28 cellular contexts compared by ENCODE assay signal in the genomic region with DNA sequence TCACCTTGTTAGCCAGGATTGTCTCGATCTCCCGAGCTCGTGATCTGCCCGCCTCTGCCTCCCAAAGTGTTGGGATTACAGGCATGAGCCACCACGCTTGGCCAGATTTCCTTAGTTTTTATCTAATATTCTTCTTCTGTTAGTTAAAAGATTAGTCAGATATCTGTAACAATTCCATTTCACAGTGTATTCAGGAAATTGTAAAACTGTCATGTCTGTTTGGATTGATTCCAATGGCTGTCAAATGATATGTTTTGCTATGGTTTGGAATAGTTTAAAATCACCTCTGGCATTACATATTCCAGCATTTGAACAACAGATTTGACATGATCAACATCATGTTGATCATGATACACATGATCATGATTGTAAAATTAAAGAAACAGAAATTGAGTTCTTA.
"Had no signal": no experiment of that assay in that cellular context is flagged by ENCODE, and none has a peak within 500 bp of the region (broad histone marks: within the 10 kb centered on the region; RNA-seq: fewer than 3 reads in every experiment).

No MANE protein-coding gene starts in this region.

- H3K4me1 ChIP-seq: gastrocnemius medialis, left lung, neural progenitor cell, prostate gland, right atrium auricular region, thyroid gland had no signal

- H3K27ac Mint-ChIP-seq: mesothelial cell of epicardium; naive B cell; natural killer cell treated with Interleukin-12 subunit alpha and Interleukin-12 subunit beta and Interleukin-15 and Interleukin-18, amount 100 ng/mL, for 72 hours; neural progenitor cell; stimulated activated naive CD8-positive, alpha-beta T cell treated with anti-CD3 and anti-CD28 coated beads, Interleukin-15, amount 100 ng/mL, for 72 hours had no signal

- DNase-seq: dorsolateral prefrontal cortex; effector CD4-positive, alpha-beta T cell; foreskin fibroblast; gastrocnemius medialis; head of caudate nucleus; kidney; left cardiac atrium; left lung; mesenchymal stem cell; mucosa of descending colon; naive B cell; stimulated activated CD4-positive, alpha-beta T cell treated with anti-CD3 and anti-CD28 coated beads, Interleukin-12 subunit alpha, Interleukin-12 subunit beta, amount 100 ng/mL, for 4 hours; stimulated activated CD4-positive, alpha-beta T cell treated with anti-CD3 and anti-CD28 coated beads, Interleukin-1b, Interleukin-23, amount 100 ng/mL, for 48 hours; stimulated activated CD4-positive, alpha-beta T cell treated with anti-CD3 and anti-CD28 coated beads, Interleukin-4, amount 100 ng/mL, for 1 hour; stimulated activated CD8-positive, alpha-beta memory T cell treated with anti-CD3 and anti-CD28 coated beads, Interleukin-4, amount 100 ng/mL, for 48 hours; stimulated activated naive CD4-positive, alpha-beta T cell; stimulated activated naive CD8-positive, alpha-beta T cell treated with anti-CD3 and anti-CD28 coated beads, Interleukin-15, amount 100 ng/mL, for 72 hours; thyroid gland; trophoblast cell had no signal

- H3K4me2 ChIP-seq: neural progenitor cell, smooth muscle cell had no signal

- FAIRE-seq: colon, kidney had no signal

- H3K9me3 Mint-ChIP-seq: mesothelial cell of epicardium; natural killer cell treated with Interleukin-12 subunit alpha and Interleukin-12 subunit beta and Interleukin-15 and Interleukin-18, amount 100 ng/mL, for 72 hours; neural progenitor cell; stimulated activated naive CD8-positive, alpha-beta T cell treated with anti-CD3 and anti-CD28 coated beads, Interleukin-15, amount 100 ng/mL, for 72 hours had no signal

- H3K4me3 ChIP-seq: dorsolateral prefrontal cortex, gastrocnemius medialis, left lung, mucosa of descending colon, neural progenitor cell, prostate gland, right atrium auricular region, smooth muscle cell, thyroid gland had no signal

- H3K36me3 Mint-ChIP-seq: mesothelial cell of epicardium; naive B cell; natural killer cell treated with Interleukin-12 subunit alpha and Interleukin-12 subunit beta and Interleukin-15 and Interleukin-18, amount 100 ng/mL, for 72 hours; neural progenitor cell had no signal

- H3K4me1 Mint-ChIP-seq: mesothelial cell of epicardium; naive B cell; neural progenitor cell; stimulated activated naive CD8-positive, alpha-beta T cell treated with anti-CD3 and anti-CD28 coated beads, Interleukin-15, amount 100 ng/mL, for 72 hours had no signal

- H3K27ac ChIP-seq: dorsolateral prefrontal cortex, epithelial cell of prostate, gastrocnemius medialis, left lung, neural progenitor cell, prostate gland, right atrium auricular region, thyroid gland had no signal

- H3K36me3 ChIP-seq: gastrocnemius medialis, left lung, neural progenitor cell, prostate gland, right atrium auricular region, thyroid gland had no signal

- H2AFZ ChIP-seq: neural progenitor cell had no signal

- ATAC-seq: esophagus mucosa; gastrocnemius medialis; left cardiac atrium; left lung; mucosa of descending colon; natural killer cell treated with Interleukin-12 subunit alpha and Interleukin-12 subunit beta and Interleukin-15 and Interleukin-18, amount 100 ng/mL, for 72 hours; stimulated activated naive CD8-positive, alpha-beta T cell treated with anti-CD3 and anti-CD28 coated beads, Interleukin-15, amount 100 ng/mL, for 72 hours had no signal

- H3K4me3 Mint-ChIP-seq: mesothelial cell of epicardium; naive B cell; natural killer cell treated with Interleukin-12 subunit alpha and Interleukin-12 subunit beta and Interleukin-15 and Interleukin-18, amount 100 ng/mL, for 72 hours; neural progenitor cell; stimulated activated naive CD8-positive, alpha-beta T cell treated with anti-CD3 and anti-CD28 coated beads, Interleukin-15, amount 100 ng/mL, for 72 hours had no signal

- H3K27me3 Mint-ChIP-seq: naive B cell had no signal

- H3K9ac ChIP-seq: neural progenitor cell had no signal

- H3K27me3 ChIP-seq: gastrocnemius medialis, left lung, neural progenitor cell, right atrium auricular region, thyroid gland had no signal

- H3K9me3 ChIP-seq: gastrocnemius medialis, left lung, mucosa of descending colon, prostate gland, right atrium auricular region, thyroid gland had no signal
